Comparison of ENCODE assay signal across 9 cellular contexts in genomic region chr19:13103961-13104847, GRCh38. TPM values are rescaled to one million over a fixed set of nuclear protein-coding genes. Genes with fewer than 3 reads are reported as not detected.
DNase-seq lines count a peak whose midpoint lies in the region; ATAC-seq and TF ChIP-seq lines count a peak whose summit lies in the region.
"Had no signal": no experiment of that assay in that cellular context is flagged by ENCODE, and none has a peak within 500 bp of the region (broad histone marks: within the 10 kb centered on the region; RNA-seq: fewer than 3 reads in every experiment).

No MANE protein-coding gene starts in this region.

- H3K9me3 ChIP-seq in mononuclear cell (ENCODE audit: low read depth, low read length) = no peaks in the 10 kb centered on the region

- peak overlapping the region; percentile 62 for H3K4me3 ChIP-seq in mononuclear cell (ENCODE audit: low read length)
- H3K4me3 ChIP-seq: SK-N-MC had no signal

- H3K36me3 Mint-ChIP-seq in dendritic cell treated with granulocyte-macrophage colony-stimulating factor and Interleukin-4, amounts not matched to agents 40 ng/mL and 50 ng/mL, for 4 days (ENCODE audit: low read depth) = peaks cover 66% of the 10 kb centered on the region

- peak overlapping the region; percentile 98 for H3K27ac Mint-ChIP-seq in dendritic cell treated with granulocyte-macrophage colony-stimulating factor and Interleukin-4, amounts not matched to agents 40 ng/mL and 50 ng/mL, for 4 days

- peak; percentile 39 for ATAC-seq in HG03354 (IDR thresholded peaks at IDR 0.05; ENCODE audit: poor library complexity, severe bottlenecking, unreplicated experiment)

- H3K27me3 Mint-ChIP-seq in dendritic cell treated with granulocyte-macrophage colony-stimulating factor and Interleukin-4, amounts not matched to agents 40 ng/mL and 50 ng/mL, for 4 days = no peaks in the 10 kb centered on the region

- H3K4me1 Mint-ChIP-seq in dendritic cell treated with granulocyte-macrophage colony-stimulating factor and Interleukin-4, amounts not matched to agents 40 ng/mL and 50 ng/mL, for 4 days (ENCODE audit: low read depth) = peaks cover 55% of the 10 kb centered on the region

- H3K27me3 ChIP-seq in mononuclear cell (ENCODE audit: insufficient read depth, low read length) = no peaks in the 10 kb centered on the region

- TF ChIP-seq CTCF in GM12872 (IDR thresholded peaks at IDR 0.05; ENCODE audit: insufficient read depth, low read depth, low read length) = peak; percentile 98

- H3K4me1 ChIP-seq in mononuclear cell (ENCODE audit: insufficient read depth, low read length) = peaks cover 67% of the 10 kb centered on the region

- intact Hi-C loops in dendritic cell treated with granulocyte-macrophage colony-stimulating factor and Interleukin-4, amounts not matched to agents 40 ng/mL and 50 ng/mL, for 4 days (cut with micrococcal nuclease) = loop anchor here (1.0 to 5.0 kb wide), 3 partner anchors 10 to 48 kb away; partner anchors contain the start of genes IER2, STX10 and TRMT1

- DNase-seq in activated CD4-positive, alpha-beta T cell treated with anti-CD3 and anti-CD28 coated beads for 4 hours = peak; percentile 61 to 68
- DNase-seq in NCI-H2196 treated with DMSO at 0.1 percent for 48 hours (lab: John Stamatoyannopoulos, UW; ENCODE audit: unreplicated experiment) (no peak), OCI-M1 (lab: John Stamatoyannopoulos, UW) (no peak)

- H3K9me3 Mint-ChIP-seq in dendritic cell treated with granulocyte-macrophage colony-stimulating factor and Interleukin-4, amounts not matched to agents 40 ng/mL and 50 ng/mL, for 4 days = no peaks in the 10 kb centered on the region

- H3K27ac ChIP-seq in temporal lobe (ENCODE audit: low read depth, low read length) = peak overlapping the region; percentile 55
- H3K27ac ChIP-seq: SK-N-MC had no signal

- H3K4me3 Mint-ChIP-seq in dendritic cell treated with granulocyte-macrophage colony-stimulating factor and Interleukin-4, amounts not matched to agents 40 ng/mL and 50 ng/mL, for 4 days = peak overlapping the region; percentile 88

RNA-seq across cellular contexts. Expression of gene LYL1, which starts 1.5 kb away (rescaled TPM):
- total RNA-seq in mononuclear cell (20.5 TPM), temporal lobe (1.2 TPM)

RNA-seq across cellular contexts. Expression of gene TRMT1, which starts 12.3 kb away (rescaled TPM):
- total RNA-seq in mononuclear cell = 30.7 TPM
- total RNA-seq in temporal lobe = 14.3 TPM

RNA-seq across cellular contexts. Expression of gene NACC1, which starts 13.9 kb away (rescaled TPM):
- total RNA-seq in mononuclear cell (16.0 TPM), temporal lobe (11.6 TPM)

RNA-seq across cellular contexts. Expression of gene STX10, which starts 46.0 kb away (rescaled TPM):
- 71.7 TPM for total RNA-seq in mononuclear cell
- total RNA-seq in temporal lobe = 18.9 TPM

RNA-seq across cellular contexts. Expression of gene IER2, which starts 46.0 kb away (rescaled TPM):
- total RNA-seq in mononuclear cell (222 TPM), temporal lobe (9.6 TPM)

Comparison
In these comparisons a context has a peak if more than half of its experiments do, and no peak if none do; other contexts are left out.
1. DNase-seq: peak in activated CD4-positive, alpha-beta T cell treated with anti-CD3 and anti-CD28 coated beads for 4 hours (2 of 2); none in NCI-H2196 treated with DMSO at 0.1 percent for 48 hours (single experiment) and OCI-M1 (single experiment).